In the genomic region with DNA sequence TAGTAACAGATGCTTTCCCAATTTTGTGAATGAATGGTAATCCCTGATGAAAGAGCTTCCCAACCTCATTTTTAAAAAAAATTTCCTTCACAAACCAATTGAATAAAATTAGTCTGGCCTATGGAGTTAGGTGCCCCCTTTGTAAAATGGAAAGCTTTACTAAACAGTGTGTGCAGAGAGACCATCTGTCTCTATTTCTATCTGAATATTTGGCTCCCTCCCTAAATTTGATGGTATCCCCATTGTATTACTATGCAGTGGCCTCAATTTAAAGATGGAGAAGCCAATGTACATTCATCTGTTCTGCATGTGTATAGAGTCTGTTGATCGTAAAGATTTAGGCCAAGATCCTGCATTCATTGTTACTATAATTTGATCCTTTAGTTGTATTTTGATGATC, we compare ENCODE assay signal across 22 cellular contexts.
"Had no signal": no experiment of that assay in that cellular context is flagged by ENCODE, and none has a peak within 500 bp of the region (broad histone marks: within the 10 kb centered on the region; RNA-seq: fewer than 3 reads in every experiment).

No MANE protein-coding gene starts in this region.

- H3K36me3 ChIP-seq: gastrocnemius medialis, lower lobe of right lung, ovary, sigmoid colon, tibial nerve had no signal

- H3K27ac ChIP-seq: epithelial cell of prostate, gastrocnemius medialis, lower lobe of right lung, ovary, psoas muscle, sigmoid colon, spleen, testis, upper lobe of left lung had no signal

- H3K27me3 ChIP-seq: gastrocnemius medialis, ovary, sigmoid colon, spleen, testis, tibial nerve, upper lobe of left lung had no signal

- H3K4me1 ChIP-seq: psoas muscle had no signal

- H3K9me3 ChIP-seq: gastrocnemius medialis, lower lobe of right lung, mucosa of descending colon, ovary, psoas muscle, sigmoid colon, spleen, testis, tibial nerve, upper lobe of left lung had no signal

- DNase-seq: effector CD8-positive, alpha-beta T cell; endodermal cell; foreskin fibroblast; gastrocnemius medialis; head of caudate nucleus; left ventricle myocardium superior; lower lobe of right lung; mucosa of descending colon; naive B cell; ovary; posterior cingulate gyrus; psoas muscle; right cardiac atrium; sigmoid colon; spleen; stimulated activated CD4-positive, alpha-beta T cell treated with anti-CD3 and anti-CD28 coated beads, Interleukin-4, amount 100 ng/mL, for 4 hours; stimulated activated naive CD8-positive, alpha-beta T cell treated with anti-CD3 and anti-CD28 coated beads, Interleukin-15, Interleukin-2, amounts not matched to agents 100 U/mL and 50 U/mL, for 24 hours; substantia nigra; testis; upper lobe of left lung had no signal

- H3K4me3 ChIP-seq: gastrocnemius medialis, lower lobe of right lung, mucosa of descending colon, ovary, psoas muscle, sigmoid colon, spleen, testis, tibial nerve, upper lobe of left lung had no signal
